In genomic region chr6:47168176-47168575, GRCh38 we compare ENCODE assay signal across 1 cellular context.
TF ChIP-seq lines count a peak whose summit lies in the region.

No MANE protein-coding gene starts in this region.

TF ChIP-seq in A549, 52 proteins besides CTCF, POLR2A, EP300 and RAD21 (continued from another document):
- TF ChIP-seq USF2 (IDR thresholded peaks at IDR 0.05) = no peak
- no peak for TF ChIP-seq E2F6 (IDR thresholded peaks at IDR 0.05; ENCODE audit: borderline replicate concordance, low read depth)
- TF ChIP-seq ZFP36 (IDR thresholded peaks at IDR 0.05; ENCODE audit: borderline replicate concordance, partially characterized antibody) = no peak
- peak; percentile 84; the same call in 1 of the 3 replicates for TF ChIP-seq BCL3 (IDR thresholded peaks at IDR 0.05)
- TF ChIP-seq ELK1 (IDR thresholded peaks at IDR 0.05; ENCODE audit: low read depth, low read length) = no peak
- TF ChIP-seq CEBPB (IDR thresholded peaks at IDR 0.05) = peak; percentile 90 to 97
- peak; percentile 54 for TF ChIP-seq SMC3 (IDR thresholded peaks at IDR 0.05)
- TF ChIP-seq JUNB (IDR thresholded peaks at IDR 0.05) = peak; percentile 95
- no peak for TF ChIP-seq ESRRA (IDR thresholded peaks at IDR 0.05; ENCODE audit: borderline replicate concordance, low read length)
- peak; percentile 91; a peak in 4 of 5 replicates for TF ChIP-seq JUN (IDR thresholded peaks at IDR 0.05)
- TF ChIP-seq FOSL2 (IDR thresholded peaks at IDR 0.05) = peak; percentile 91
- peak; percentile 94 for TF ChIP-seq FOSL2 (CRISPR knock-in tag; IDR thresholded peaks at IDR 0.05)
- TF ChIP-seq KDM5A (IDR thresholded peaks at IDR 0.05) = no peak
- no peak for TF ChIP-seq ATOH8 (CRISPR knock-in tag; IDR thresholded peaks at IDR 0.05; ENCODE audit: low read depth)
- TF ChIP-seq GATA3 (IDR thresholded peaks at IDR 0.05; ENCODE audit: borderline replicate concordance) = peak; percentile 88
- no peak for TF ChIP-seq TFCP2L1 (CRISPR knock-in tag; IDR thresholded peaks at IDR 0.05)
- no peak for TF ChIP-seq MAZ (IDR thresholded peaks at IDR 0.05; ENCODE audit: borderline replicate concordance, low read depth, low read length)
- TF ChIP-seq RARB (CRISPR knock-in tag; IDR thresholded peaks at IDR 0.05) = no peak
- TF ChIP-seq PHF8 (IDR thresholded peaks at IDR 0.05; ENCODE audit: borderline replicate concordance, low read depth) = no peak
- TF ChIP-seq EHF (CRISPR knock-in tag; IDR thresholded peaks at IDR 0.05) = no peak
- no peak for TF ChIP-seq ZC3H11A (IDR thresholded peaks at IDR 0.05)
- TF ChIP-seq KDM1A (IDR thresholded peaks at IDR 0.05; ENCODE audit: low read depth) = no peak
- peak; percentile 76 for TF ChIP-seq HES2 (IDR thresholded peaks at IDR 0.05)
- no peak for TF ChIP-seq CBX8 (IDR thresholded peaks at IDR 0.05)
